Comparison of ENCODE assay signal across 21 cellular contexts in the genomic region with DNA sequence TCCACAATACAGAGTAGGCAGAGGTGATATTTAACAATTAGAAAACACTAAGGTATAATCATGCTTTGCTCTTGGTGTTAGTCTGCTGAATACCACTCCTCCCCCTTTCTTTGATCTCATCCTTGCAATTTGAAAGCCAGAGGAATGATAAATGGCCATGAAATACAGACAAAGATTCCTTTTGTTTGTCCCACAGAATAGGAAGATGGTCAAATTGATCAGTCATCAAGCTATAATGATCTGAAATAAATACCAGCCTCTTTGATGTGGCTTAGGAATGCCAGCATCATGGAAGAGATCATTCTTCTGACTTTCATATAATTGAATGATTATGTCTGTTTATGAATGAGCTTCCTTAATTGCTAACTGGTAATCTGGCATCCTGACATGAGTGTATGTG.
"Had no signal": no experiment of that assay in that cellular context is flagged by ENCODE, and none has a peak within 500 bp of the region (broad histone marks: within the 10 kb centered on the region; RNA-seq: fewer than 3 reads in every experiment).

No MANE protein-coding gene starts in this region.

- H3K4me3 ChIP-seq: gastrocnemius medialis, lung, ovary, psoas muscle, sigmoid colon, testis, tibial artery had no signal

- DNase-seq: cortex of kidney; effector CD4-positive, alpha-beta T cell; gastrocnemius medialis; head of caudate nucleus; left ventricle myocardium superior; natural killer cell; occipital lobe; ovary; posterior cingulate gyrus; psoas muscle; right cardiac atrium; sigmoid colon; stimulated activated CD4-positive, alpha-beta T cell treated with anti-CD3 and anti-CD28 coated beads, Interleukin-2, amount 100 ng/mL, for 24 hours; stimulated activated CD4-positive, alpha-beta T cell treated with anti-CD3 and anti-CD28 coated beads, Interleukin-4, amount 100 ng/mL, for 24 hours; stimulated activated naive CD8-positive, alpha-beta T cell treated with anti-CD3 and anti-CD28 coated beads, Interleukin-15, Interleukin-2, amounts not matched to agents 100 U/mL and 50 U/mL, for 24 hours; substantia nigra; testis; tibial artery had no signal

- ATAC-seq: gastrocnemius medialis; left ventricle myocardium superior; natural killer cell; psoas muscle; right cardiac atrium; stimulated activated memory B cell treated with anti-CD40 and anti-IgM and Interleukin-4, amounts not matched to agents 10 μg/mL and 1 μg/mL and 100 μg/mL, for 72 hours; stimulated activated naive CD8-positive, alpha-beta T cell treated with anti-CD3 and anti-CD28 coated beads, Interleukin-15, Interleukin-2, amounts not matched to agents 100 U/mL and 50 U/mL, for 24 hours had no signal

- H3K4me1 ChIP-seq: gastrocnemius medialis, psoas muscle, testis, tibial artery had no signal

- FAIRE-seq: keratinocyte had no signal

- H3K27ac ChIP-seq: gastrocnemius medialis, ovary, psoas muscle, sigmoid colon, testis, tibial artery had no signal

- H3K27me3 ChIP-seq: gastrocnemius medialis, ovary, sigmoid colon, testis, tibial artery had no signal

- H3K9me3 ChIP-seq: gastrocnemius medialis, ovary, psoas muscle, sigmoid colon, testis, tibial artery had no signal

- H3K36me3 ChIP-seq: gastrocnemius medialis, ovary, sigmoid colon, tibial artery had no signal
